ENCODE assay signal across 8 cellular contexts in the genomic region with DNA sequence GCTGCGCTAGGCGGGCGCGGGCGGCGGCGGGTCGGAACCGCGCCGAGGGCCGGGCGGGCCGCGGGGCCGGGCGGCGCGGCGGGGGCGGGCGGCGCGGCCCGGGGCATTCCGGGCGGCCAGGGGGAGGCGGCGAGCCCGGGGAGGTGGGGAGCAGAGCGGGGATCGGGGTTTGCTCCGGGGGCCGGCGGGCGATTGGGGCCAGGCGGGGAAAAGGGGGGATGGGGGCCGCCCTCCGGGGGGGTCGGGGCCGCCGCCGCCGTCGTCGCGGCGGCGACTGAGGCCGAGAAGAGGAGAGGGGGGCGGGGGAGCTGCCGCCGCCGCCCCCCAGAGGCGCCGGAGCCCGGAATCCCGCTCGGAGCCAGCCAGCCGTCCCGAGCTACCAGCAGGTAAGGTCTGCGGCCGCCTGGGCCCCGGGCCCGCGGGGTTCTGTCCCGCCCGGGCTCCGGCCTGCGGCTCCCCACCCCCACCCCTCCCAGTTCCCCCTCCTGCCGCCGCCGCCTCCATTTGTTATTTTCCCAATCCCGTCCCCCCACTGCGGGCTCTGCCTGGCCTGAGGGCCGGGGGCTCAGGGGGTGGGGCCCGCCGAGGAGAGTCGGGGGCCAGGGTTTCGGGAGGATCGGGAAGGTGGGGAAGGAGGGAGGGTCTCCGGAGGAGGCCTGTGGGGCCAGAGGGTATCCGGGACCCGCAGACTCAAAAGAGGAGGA. TPM values are rescaled to one million over a fixed set of nuclear protein-coding genes. Genes with fewer than 3 reads are reported as not detected.
A peak's percentile ranks its signal among the peaks of the same experiment; 100 is the strongest.
DNase-seq lines count a peak whose midpoint lies in the region; ATAC-seq and TF ChIP-seq lines count a peak whose summit lies in the region.

No MANE protein-coding gene starts in this region.

- ATAC-seq in activated B cell treated with CpG ODN at 0.5 μM for 24 hours (ENCODE audit: low read depth) (peak; percentile 18), Right ventricle myocardium superior (ENCODE audit: poor library complexity) (no peak), psoas muscle (no peak), HG02973 (IDR thresholded peaks at IDR 0.05; ENCODE audit: unreplicated experiment) (no peak), GM21786 (IDR thresholded peaks at IDR 0.05; ENCODE audit: unreplicated experiment) (no peak)

- peak overlapping the region; percentile 85 for H3K27ac Mint-ChIP-seq in activated B cell treated with CpG ODN at 0.5 μM for 24 hours

- POLR2A ChIA-PET in activated B cell treated with CpG ODN at 0.5 μM for 24 hours (lab: Charles Lee): interaction anchor here (0.5 to 7.3 kb wide), 12 partner anchors 8 to 55 kb away, joined by 3 to 89 read pairs (median 6); a partner anchor contains a TSS

- peak; percentile 85 for DNase-seq in H7
- no peak for DNase-seq in activated B cell treated with CpG ODN at 0.5 μM for 24 hours
- peak; percentile 49 for DNase-seq in Right ventricle myocardium superior
- DNase-seq in psoas muscle: no peak
- DNase-seq in NCI-H774 (lab: John Stamatoyannopoulos, UW): no peak
- no peak for DNase-seq in stimulated activated naive CD4-positive, alpha-beta T cell treated with Interleukin-2 at 50 U/mL for 16 hours (lab: John Stamatoyannopoulos, UW)

- H3K4me3 Mint-ChIP-seq in activated B cell treated with CpG ODN at 0.5 μM for 24 hours: peak overlapping the region; percentile 86

- H3K36me3 ChIP-seq in H7 (replicated peaks; ENCODE audit: control insufficient read depth, insufficient read depth, low read length): peaks cover 1% of the 10 kb centered on the region; the same call in 1 of the 2 replicates
- peaks cover 0 to 3% of the 10 kb centered on the region in 2 donors for H3K36me3 ChIP-seq in psoas muscle (ENCODE audit: insufficient read depth in 1 of 2, low read depth in 1 of 2)

- CTCF ChIA-PET in activated B cell treated with CpG ODN at 0.5 μM for 24 hours (lab: Charles Lee): interaction anchor here (1.0 to 1.5 kb wide), 2 partner anchors 10 to 16 kb away, joined by 3 to 9 read pairs; no protein-coding TSS in a partner anchor

- H3K27ac ChIP-seq in psoas muscle: peak overlapping the region; percentile 84

- intact Hi-C loops in activated B cell treated with CpG ODN at 0.5 μM for 24 hours (cut with micrococcal nuclease): loop anchor here (10.0 kb wide), 1 partner anchor 707 kb away; no protein-coding TSS in a partner anchor
- intact Hi-C loops in Right ventricle myocardium superior (cut with DNase I): no loop called here
- intact Hi-C loops in psoas muscle (cut with DNase I): no loop called here

- no peaks in the 10 kb centered on the region for H3K27me3 ChIP-seq in H7 (ENCODE audit: control insufficient read depth, insufficient read depth, low read length)
- H3K27me3 ChIP-seq in psoas muscle (ENCODE audit: insufficient read depth in 3 of 3, low read length in 2 of 3): no peaks in the 10 kb centered on the region

- no peak for TF ChIP-seq CTCF in activated B cell treated with CpG ODN at 0.5 μM for 24 hours (IDR thresholded peaks at IDR 0.05)
- no peak for TF ChIP-seq CTCF in psoas muscle (IDR thresholded peaks at IDR 0.05)

- WGBS in psoas muscle, 3 donors: 0 to 3% (median 0%) methylated on average over 9 to 84 of the region's 84 CpGs

- H3K4me3 ChIP-seq in H7 (ENCODE audit: insufficient read depth, low read depth, low read length): peak overlapping the region; percentile 78
- peak overlapping the region; percentile 85 for H3K4me3 ChIP-seq in psoas muscle

- peaks cover 2% of the 10 kb centered on the region for H3K36me3 Mint-ChIP-seq in activated B cell treated with CpG ODN at 0.5 μM for 24 hours (ENCODE audit: low read depth)

- no peaks in the 10 kb centered on the region for H3K9me3 ChIP-seq in psoas muscle

- no peaks in the 10 kb centered on the region for H3K9me3 Mint-ChIP-seq in activated B cell treated with CpG ODN at 0.5 μM for 24 hours

- H3K4me1 ChIP-seq in psoas muscle: peaks cover 43% of the 10 kb centered on the region

- peaks cover 48% of the 10 kb centered on the region for H3K4me1 Mint-ChIP-seq in activated B cell treated with CpG ODN at 0.5 μM for 24 hours

- no peaks in the 10 kb centered on the region for H3K27me3 Mint-ChIP-seq in activated B cell treated with CpG ODN at 0.5 μM for 24 hours

RNA-seq across cellular contexts. Expression of a gene that starts 0.4 kb away (rescaled TPM):
- 11.4 and 13.4 TPM in 2 replicates for total RNA-seq in H7 (2014; rRNA removed; shearing (Covaris generic))
- total RNA-seq in activated B cell treated with CpG ODN at 0.5 μM for 24 hours (42.8 and 50.9 TPM in 2 replicates), Right ventricle myocardium superior (69.7 TPM), psoas muscle (10 to 100 TPM; 43.3 to 55.8 (median 50.9) TPM)
- 10 to 100 TPM; 24.9 to 46.0 (median 33.7) TPM for polyA plus RNA-seq in psoas muscle

RNA-seq across cellular contexts. Expression of a gene that starts 13.8 kb away (rescaled TPM):
- total RNA-seq in H7 (2014; rRNA removed; shearing (Covaris generic)): 47.4 and 59.0 TPM in 2 replicates
- total RNA-seq in activated B cell treated with CpG ODN at 0.5 μM for 24 hours: 20.9 and 31.0 TPM in 2 replicates
- 7.4 TPM for total RNA-seq in Right ventricle myocardium superior
- total RNA-seq in psoas muscle: 1 to 10 TPM; 2.0 to 4.6 (median 2.3) TPM
- polyA plus RNA-seq in psoas muscle: 1 to 10 TPM; 1.4 to 2.0 (median 1.8) TPM

RNA-seq across cellular contexts. Expression of a gene that starts 15.5 kb away (rescaled TPM):
- total RNA-seq in H7 (2014; rRNA removed; shearing (Covaris generic)): not detected in 2 replicates
- total RNA-seq in activated B cell treated with CpG ODN at 0.5 μM for 24 hours (not detected in 2 replicates), Right ventricle myocardium superior (not detected), psoas muscle (not detected)
- polyA plus RNA-seq in psoas muscle: not detected

RNA-seq across cellular contexts. Expression of a gene that starts 15.7 kb away (rescaled TPM):
- total RNA-seq in H7 (2014; rRNA removed; shearing (Covaris generic)): 136 and 153 TPM in 2 replicates
- total RNA-seq in activated B cell treated with CpG ODN at 0.5 μM for 24 hours (54.8 and 63.4 TPM in 2 replicates), Right ventricle myocardium superior (251 TPM), psoas muscle (100 to 1,000 TPM in 2 of 4 donors, 10 to 100 TPM in 2; 80.4 to 110 (median 95.6) TPM)
- 100 to 1,000 TPM; 223 to 269 (median 247) TPM for polyA plus RNA-seq in psoas muscle

RNA-seq across cellular contexts. Expression of a gene that starts 23.0 kb away (rescaled TPM):
- total RNA-seq in H7 (2014; rRNA removed; shearing (Covaris generic)): 25.0 and 34.3 TPM in 2 replicates
- total RNA-seq in activated B cell treated with CpG ODN at 0.5 μM for 24 hours: 371 and 393 TPM in 2 replicates
- total RNA-seq in Right ventricle myocardium superior: 7.2 TPM
- 1 to 10 TPM; 3.6 to 7.6 (median 4.6) TPM for total RNA-seq in psoas muscle
- 1 to 10 TPM; 1.3 to 2.6 (median 2.1) TPM for polyA plus RNA-seq in psoas muscle

Comparison
In these comparisons a context has a peak if more than half of its experiments do, and no peak if none do; other contexts are left out.
1. DNase-seq: peak in H7 (single experiment) and Right ventricle myocardium superior (single experiment); none in activated B cell treated with CpG ODN at 0.5 μM for 24 hours (single experiment), psoas muscle (0 of 2), NCI-H774 (single experiment) and stimulated activated naive CD4-positive, alpha-beta T cell treated with Interleukin-2 at 50 U/mL for 16 hours (single experiment).